ENCODE assay signal across 8 cellular contexts in genomic region chr3:71681224-71681668, GRCh38. TPM values are rescaled to one million over a fixed set of nuclear protein-coding genes. Genes with fewer than 3 reads are reported as not detected.
DNase-seq lines count a peak whose midpoint lies in the region; ATAC-seq and TF ChIP-seq lines count a peak whose summit lies in the region.

No MANE protein-coding gene starts in this region.

- DNase-seq in GDM1 (lab: John Stamatoyannopoulos, UW) (peak; percentile 40), HL-60 (ENCODE audit: low read depth in 1 of 2, low spot score in 1 of 2) (peak; percentile 69 to 81), WTC11 (ENCODE audit: low spot score) (peak; percentile 66), myocyte (ENCODE audit: low read depth) (peak; percentile 72), tibial artery (peak; percentile 65 to 80)

- H3K27me3 ChIP-seq in HL-60 (ENCODE audit: insufficient read depth, poor library complexity, severe bottlenecking) (no peaks in the 10 kb centered on the region), tibial artery (no peaks in the 10 kb centered on the region)

- CTCF ChIA-PET in WTC11 (lab: Charles Lee), result interaction anchor here (0.6 to 1.5 kb wide), 47 partner anchors 9 to 906 kb away, joined by 3 to 15 read pairs (median 3); no protein-coding TSS in a partner anchor

- H3K27ac ChIP-seq in HL-60 (replicated peaks), result no peak overlapping the region
- H3K27ac ChIP-seq in tibial artery, result peak overlapping the region; percentile 40 to 48

- ATAC-seq in WTC11 (peak; percentile 84), esophagus mucosa (peak; percentile 54), GM21447 (IDR thresholded peaks at IDR 0.05; ENCODE audit: unreplicated experiment) (no peak), GM18520 (IDR thresholded peaks at IDR 0.05; ENCODE audit: unreplicated experiment) (no peak)

- no peak overlapping the region for H3K4me3 Mint-ChIP-seq in WTC11

- no peaks in the 10 kb centered on the region for H3K36me3 Mint-ChIP-seq in WTC11

- no peaks in the 10 kb centered on the region for H3K9me3 Mint-ChIP-seq in WTC11

- no peaks in the 10 kb centered on the region for H3K36me3 ChIP-seq in tibial artery

- H3K4me1 Mint-ChIP-seq in WTC11, result peaks cover 38% of the 10 kb centered on the region

- H3K4me1 ChIP-seq in tibial artery, result peaks cover 0 to 26% (median 3%) of the 10 kb centered on the region in 4 donors

- H3K4me3 ChIP-seq in HL-60 (replicated peaks; ENCODE audit: insufficient read depth, low read length) (peak overlapping the region; percentile 9; the same call in 1 of the 2 replicates), tibial artery (no peak overlapping the region)

- intact Hi-C loops in tibial artery (cut with DNase I; ENCODE audit: low total_unique reads), result no loop called here

- no peak overlapping the region for H3K27ac Mint-ChIP-seq in WTC11

- no peaks in the 10 kb centered on the region for H3K9me3 ChIP-seq in tibial artery

- POLR2A ChIA-PET in WTC11 (lab: Charles Lee), result interaction anchor here (0.6 kb wide), 1 partner anchor 9 kb away, joined by 3 read pairs; no protein-coding TSS in a partner anchor

- peak; percentile 86 for TF ChIP-seq CTCF in HL-60 (IDR thresholded peaks at IDR 0.05; ENCODE audit: insufficient read depth, low read length)
- TF ChIP-seq CTCF in WTC11 (IDR thresholded peaks at IDR 0.05), result peak; percentile 58
- TF ChIP-seq CTCF in tibial artery (IDR thresholded peaks at IDR 0.05), result peak; percentile 52 to 69

- no peaks in the 10 kb centered on the region for H3K27me3 Mint-ChIP-seq in WTC11 (ENCODE audit: low read depth)

TF ChIP-seq in WTC11, 78 proteins besides CTCF, POLR2A, EP300 and RAD21:
- TF ChIP-seq ZNF263 (CRISPR knock-in tag; IDR thresholded peaks at IDR 0.05; ENCODE audit: low read depth) (no peak), ZNF423 (CRISPR knock-in tag; IDR thresholded peaks at IDR 0.05) (no peak), ELF4 (CRISPR knock-in tag; IDR thresholded peaks at IDR 0.05; ENCODE audit: low read depth) (no peak), CBFB (CRISPR knock-in tag; IDR thresholded peaks at IDR 0.05; ENCODE audit: low read depth) (no peak), OVOL2 (CRISPR knock-in tag; IDR thresholded peaks at IDR 0.05; ENCODE audit: borderline replicate concordance) (no peak), ZSCAN18 (CRISPR knock-in tag; IDR thresholded peaks at IDR 0.05) (no peak), NR2C2 (CRISPR knock-in tag; IDR thresholded peaks at IDR 0.05) (no peak), MXD4 (CRISPR knock-in tag; IDR thresholded peaks at IDR 0.05; ENCODE audit: borderline replicate concordance) (no peak), HMGA2 (CRISPR knock-in tag; IDR thresholded peaks at IDR 0.05) (no peak), ATF1 (CRISPR knock-in tag; IDR thresholded peaks at IDR 0.05) (no peak), TEAD1 (CRISPR knock-in tag; IDR thresholded peaks at IDR 0.05) (no peak), PRDM15 (CRISPR knock-in tag; IDR thresholded peaks at IDR 0.05) (no peak), IRF1 (CRISPR knock-in tag; IDR thresholded peaks at IDR 0.05) (no peak), TP53 (CRISPR knock-in tag; IDR thresholded peaks at IDR 0.05) (no peak)
- TF ChIP-seq, protein P1, sequence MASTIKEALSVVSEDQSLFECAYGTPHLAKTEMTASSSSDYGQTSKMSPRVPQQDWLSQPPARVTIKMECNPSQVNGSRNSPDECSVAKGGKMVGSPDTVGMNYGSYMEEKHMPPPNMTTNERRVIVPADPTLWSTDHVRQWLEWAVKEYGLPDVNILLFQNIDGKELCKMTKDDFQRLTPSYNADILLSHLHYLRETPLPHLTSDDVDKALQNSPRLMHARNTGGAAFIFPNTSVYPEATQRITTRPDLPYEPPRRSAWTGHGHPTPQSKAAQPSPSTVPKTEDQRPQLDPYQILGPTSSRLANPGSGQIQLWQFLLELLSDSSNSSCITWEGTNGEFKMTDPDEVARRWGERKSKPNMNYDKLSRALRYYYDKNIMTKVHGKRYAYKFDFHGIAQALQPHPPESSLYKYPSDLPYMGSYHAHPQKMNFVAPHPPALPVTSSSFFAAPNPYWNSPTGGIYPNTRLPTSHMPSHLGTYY (CRISPR knock-in tag; IDR thresholded peaks at IDR 0.05), result no peak
- TF ChIP-seq, protein P2, sequence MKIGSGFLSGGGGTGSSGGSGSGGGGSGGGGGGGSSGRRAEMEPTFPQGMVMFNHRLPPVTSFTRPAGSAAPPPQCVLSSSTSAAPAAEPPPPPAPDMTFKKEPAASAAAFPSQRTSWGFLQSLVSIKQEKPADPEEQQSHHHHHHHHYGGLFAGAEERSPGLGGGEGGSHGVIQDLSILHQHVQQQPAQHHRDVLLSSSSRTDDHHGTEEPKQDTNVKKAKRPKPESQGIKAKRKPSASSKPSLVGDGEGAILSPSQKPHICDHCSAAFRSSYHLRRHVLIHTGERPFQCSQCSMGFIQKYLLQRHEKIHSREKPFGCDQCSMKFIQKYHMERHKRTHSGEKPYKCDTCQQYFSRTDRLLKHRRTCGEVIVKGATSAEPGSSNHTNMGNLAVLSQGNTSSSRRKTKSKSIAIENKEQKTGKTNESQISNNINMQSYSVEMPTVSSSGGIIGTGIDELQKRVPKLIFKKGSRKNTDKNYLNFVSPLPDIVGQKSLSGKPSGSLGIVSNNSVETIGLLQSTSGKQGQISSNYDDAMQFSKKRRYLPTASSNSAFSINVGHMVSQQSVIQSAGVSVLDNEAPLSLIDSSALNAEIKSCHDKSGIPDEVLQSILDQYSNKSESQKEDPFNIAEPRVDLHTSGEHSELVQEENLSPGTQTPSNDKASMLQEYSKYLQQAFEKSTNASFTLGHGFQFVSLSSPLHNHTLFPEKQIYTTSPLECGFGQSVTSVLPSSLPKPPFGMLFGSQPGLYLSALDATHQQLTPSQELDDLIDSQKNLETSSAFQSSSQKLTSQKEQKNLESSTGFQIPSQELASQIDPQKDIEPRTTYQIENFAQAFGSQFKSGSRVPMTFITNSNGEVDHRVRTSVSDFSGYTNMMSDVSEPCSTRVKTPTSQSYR (CRISPR knock-in tag; IDR thresholded peaks at IDR 0.05), result no peak
- TF ChIP-seq, protein P3, sequence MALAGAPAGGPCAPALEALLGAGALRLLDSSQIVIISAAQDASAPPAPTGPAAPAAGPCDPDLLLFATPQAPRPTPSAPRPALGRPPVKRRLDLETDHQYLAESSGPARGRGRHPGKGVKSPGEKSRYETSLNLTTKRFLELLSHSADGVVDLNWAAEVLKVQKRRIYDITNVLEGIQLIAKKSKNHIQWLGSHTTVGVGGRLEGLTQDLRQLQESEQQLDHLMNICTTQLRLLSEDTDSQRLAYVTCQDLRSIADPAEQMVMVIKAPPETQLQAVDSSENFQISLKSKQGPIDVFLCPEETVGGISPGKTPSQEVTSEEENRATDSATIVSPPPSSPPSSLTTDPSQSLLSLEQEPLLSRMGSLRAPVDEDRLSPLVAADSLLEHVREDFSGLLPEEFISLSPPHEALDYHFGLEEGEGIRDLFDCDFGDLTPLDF (CRISPR knock-in tag; IDR thresholded peaks at IDR 0.05), result no peak

RNA-seq across cellular contexts. Expression of gene EIF4E3, which starts 44.0 kb away (rescaled TPM):
- 14.0 to 16.5 TPM (median 14.3 TPM) in 3 replicates for total RNA-seq in WTC11 (2021)
- 15.7 TPM for total RNA-seq in esophagus mucosa
- total RNA-seq in myocyte, result 0.42 and 0.64 TPM in 2 replicates
- polyA plus RNA-seq in myocyte (2012), result 1.4 TPM

Comparison
In these comparisons a context has a peak if more than half of its experiments do, and no peak if none do; other contexts are left out.
1. ATAC-seq: peak in WTC11 (single experiment) and esophagus mucosa (single experiment); none in GM21447 (single experiment) and GM18520 (single experiment).
2. Peak in every context shown above with its lines, with median percentiles within 50 percentile points of each other: DNase-seq and CTCF ChIP-seq.